8 cellular contexts compared by ENCODE assay signal in the genomic region with DNA sequence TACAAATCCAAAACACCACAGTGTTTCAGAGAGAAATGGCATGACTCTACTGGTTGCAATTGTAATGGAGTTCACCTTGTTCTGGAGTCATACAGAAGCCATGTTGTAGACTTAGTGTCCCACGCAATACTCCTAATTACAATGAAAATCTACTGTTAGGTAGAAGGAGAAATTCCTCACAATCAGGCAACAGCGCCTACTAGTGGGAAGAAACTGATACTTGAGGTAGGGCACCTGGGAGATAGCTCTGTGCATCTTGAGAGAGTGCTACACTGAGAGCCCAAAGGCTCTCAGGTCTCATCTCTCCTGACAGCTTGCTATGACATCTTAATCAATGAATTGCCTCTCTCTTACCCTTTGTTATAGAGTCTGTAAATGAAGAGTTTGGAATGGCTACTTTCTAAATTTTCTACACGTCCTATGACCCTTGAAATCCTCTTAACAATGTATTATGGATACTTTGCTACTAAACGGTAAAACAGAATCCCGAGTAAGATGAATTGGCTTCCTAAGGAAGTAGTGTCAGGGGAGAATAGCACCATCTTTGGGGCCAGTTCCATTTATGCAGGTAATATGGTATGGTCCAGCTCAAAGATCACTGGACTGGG.
DNase-seq lines count a peak whose midpoint lies in the region; ATAC-seq and TF ChIP-seq lines count a peak whose summit lies in the region.

No MANE protein-coding gene starts in this region.

- H3K27ac ChIP-seq in CD4-positive, alpha-beta memory T cell (ENCODE audit: low read depth, low read length) = no peak overlapping the region

- DNase-seq in CD4-positive, alpha-beta memory T cell = peak; percentile 55 to 63 (median 59)
- DNase-seq in WTC11 (ENCODE audit: low spot score) (peak; percentile 60), ecto neural progenitor cell (ENCODE audit: low spot score) (peak; percentile 52), retinal pigment epithelial cell (ENCODE audit: low read depth) (no peak), cerebellar cortex (ENCODE audit: low spot score) (no peak), sciatic nerve (ENCODE audit: low spot score) (no peak)

- peak; percentile 76 for TF ChIP-seq CTCF in WTC11 (IDR thresholded peaks at IDR 0.05)
- peak; percentile 59 for TF ChIP-seq CTCF in retinal pigment epithelial cell (conservative IDR thresholded peaks at IDR 0.05; ENCODE audit: low read depth, low read length)

- no peak overlapping the region for H3K4me3 ChIP-seq in CD4-positive, alpha-beta memory T cell (ENCODE audit: low read length in 2 of 2)
- H3K4me3 ChIP-seq in retinal pigment epithelial cell (ENCODE audit: low read length) = no peak overlapping the region

- no peaks in the 10 kb centered on the region for H3K9me3 ChIP-seq in CD4-positive, alpha-beta memory T cell (ENCODE audit: control insufficient read depth in 1 of 2, low read length in 2 of 2)

- H3K27me3 ChIP-seq in CD4-positive, alpha-beta memory T cell (ENCODE audit: insufficient read depth, low read length) = no peaks in the 10 kb centered on the region

- no peak overlapping the region for H3K4me3 Mint-ChIP-seq in CD4-positive, alpha-beta memory T cell
- H3K4me3 Mint-ChIP-seq in WTC11 = no peak overlapping the region

- no peaks in the 10 kb centered on the region for H3K27me3 Mint-ChIP-seq in CD4-positive, alpha-beta memory T cell
- H3K27me3 Mint-ChIP-seq in WTC11 (ENCODE audit: low read depth) = no peaks in the 10 kb centered on the region

- no peaks in the 10 kb centered on the region for H3K36me3 ChIP-seq in CD4-positive, alpha-beta memory T cell (ENCODE audit: insufficient read depth, low read length)

- peak; percentile 42 for ATAC-seq in HG02588 (IDR thresholded peaks at IDR 0.05; ENCODE audit: unreplicated experiment)
- peak; percentile 95 for ATAC-seq in WTC11
- ATAC-seq in GM19035 (IDR thresholded peaks at IDR 0.05; ENCODE audit: unreplicated experiment) = no peak
- ATAC-seq in sciatic nerve = no peak

- no peaks in the 10 kb centered on the region for H3K9me3 Mint-ChIP-seq in CD4-positive, alpha-beta memory T cell
- 0 out of 2 replicates have a peak, but pooled peaks cover 3% of the 10 kb centered on the region for H3K9me3 Mint-ChIP-seq in WTC11

- H3K36me3 Mint-ChIP-seq in CD4-positive, alpha-beta memory T cell = no peaks in the 10 kb centered on the region
- H3K36me3 Mint-ChIP-seq in WTC11 = no peaks in the 10 kb centered on the region

- intact Hi-C loops in CD4-positive, alpha-beta memory T cell (cut with micrococcal nuclease) = loop anchor here (1.0 to 2.0 kb wide), 5 partner anchors 205 to 1007 kb away; no protein-coding TSS in a partner anchor
- intact Hi-C loops in sciatic nerve (cut with DNase I) = no loop called here

- POLR2A ChIA-PET in CD4-positive, alpha-beta memory T cell (lab: Charles Lee; ENCODE audit: partially characterized antibody) = interaction anchor here (1.3 to 2.8 kb wide), 2 partner anchors 1006 to 1010 kb away, joined by 8 to 35 read pairs; no protein-coding TSS in a partner anchor
- POLR2A ChIA-PET in WTC11 (lab: Charles Lee) = interaction anchor here (0.9 to 1.2 kb wide), 2 partner anchors 596 to 1009 kb away, joined by 3 to 4 read pairs; no protein-coding TSS in a partner anchor

- CTCF ChIA-PET in CD4-positive, alpha-beta memory T cell (lab: Charles Lee; ENCODE audit: partially characterized antibody) = interaction anchor here (0.6 to 7.9 kb wide), 41 partner anchors 9 to 1070 kb away, joined by 3 to 218 read pairs (median 4); a partner anchor contains a TSS
- CTCF ChIA-PET in WTC11 (lab: Charles Lee) = interaction anchor here (0.6 to 3.0 kb wide), 42 partner anchors 9 to 1030 kb away, joined by 3 to 48 read pairs (median 4); a partner anchor contains a TSS

- H3K27ac Mint-ChIP-seq in CD4-positive, alpha-beta memory T cell = no peak overlapping the region
- no peak overlapping the region for H3K27ac Mint-ChIP-seq in WTC11

- peaks cover 0 to 5% (median 0%) of the 10 kb centered on the region in 4 donors for H3K4me1 Mint-ChIP-seq in CD4-positive, alpha-beta memory T cell
- no peaks in the 10 kb centered on the region for H3K4me1 Mint-ChIP-seq in WTC11

- no peaks in the 10 kb centered on the region for H3K4me1 ChIP-seq in CD4-positive, alpha-beta memory T cell (ENCODE audit: insufficient read depth, low read length)

TF ChIP-seq in WTC11, 78 proteins besides CTCF, POLR2A, EP300 and RAD21:
- TF ChIP-seq NR2C2 (CRISPR knock-in tag; IDR thresholded peaks at IDR 0.05) (no peak), CREB1 (CRISPR knock-in tag; IDR thresholded peaks at IDR 0.05) (no peak), KAT7 (CRISPR knock-in tag; IDR thresholded peaks at IDR 0.05; ENCODE audit: borderline replicate concordance) (no peak)

Comparison
In these comparisons a context has a peak if more than half of its experiments do, and no peak if none do; other contexts are left out.
1. DNase-seq: peak in CD4-positive, alpha-beta memory T cell (5 of 5), WTC11 (single experiment) and ecto neural progenitor cell (single experiment); none in retinal pigment epithelial cell (single experiment), cerebellar cortex (single experiment) and sciatic nerve (single experiment).
2. ATAC-seq: peak in HG02588 (single experiment) and WTC11 (single experiment); none in GM19035 (single experiment) and sciatic nerve (single experiment).